ENCODE assay signal across 23 cellular contexts in genomic region chr17:64632606-64633005, GRCh38. TPM values are rescaled to one million over a fixed set of nuclear protein-coding genes. Genes with fewer than 3 reads are reported as not detected.
A peak's percentile ranks its signal among the peaks of the same experiment; 100 is the strongest.
DNase-seq lines count a peak whose midpoint lies in the region; ATAC-seq and TF ChIP-seq lines count a peak whose summit lies in the region.
"Had no signal": no experiment of that assay in that cellular context is flagged by ENCODE, and none has a peak within 500 bp of the region (broad histone marks: within the 10 kb centered on the region; RNA-seq: fewer than 3 reads in every experiment).

No MANE protein-coding gene starts in this region.

- peaks cover 11% of the 10 kb centered on the region for H3K36me3 Mint-ChIP-seq in activated T-helper 17 cell treated with anti-CD3 and anti-CD28 coated beads, Interleukin-2, amount 50 U/mL, for 72 hours (ENCODE audit: low read depth)
- peaks cover 4% of the 10 kb centered on the region for H3K36me3 Mint-ChIP-seq in osteocyte (ENCODE audit: unreplicated experiment)

- TF ChIP-seq CTCF in fibroblast of mammary gland (conservative IDR thresholded peaks at IDR 0.05; ENCODE audit: control insufficient read depth, insufficient read depth, low read depth, low read length) (no peak), osteocyte (IDR thresholded peaks at IDR 0.05) (no peak), suprapubic skin (IDR thresholded peaks at IDR 0.05) (no peak), transverse colon (IDR thresholded peaks at IDR 0.05) (no peak)

- H3K4me1 Mint-ChIP-seq in activated T-helper 17 cell treated with anti-CD3 and anti-CD28 coated beads, Interleukin-2, amount 50 U/mL, for 72 hours = peaks cover 46% of the 10 kb centered on the region
- H3K4me1 Mint-ChIP-seq in osteocyte (ENCODE audit: unreplicated experiment) = peaks cover 51% of the 10 kb centered on the region

- H3K36me3 ChIP-seq in suprapubic skin = no peaks in the 10 kb centered on the region
- no peaks in the 10 kb centered on the region for H3K36me3 ChIP-seq in transverse colon
- H3K36me3 ChIP-seq: breast epithelium, uterus had no signal

- intact Hi-C loops in transverse colon (cut with DNase I; ENCODE audit: low total_unique reads) = no loop called here

- DNase-seq in EH (ENCODE audit: low read depth) = peak; percentile 54
- DNase-seq in fibroblast of mammary gland (ENCODE audit: low read depth) = peak; percentile 70
- no peak for DNase-seq in osteocyte (ENCODE audit: extremely low spot score, unreplicated experiment)
- DNase-seq in DMS 273 treated with DMSO at 0.1 percent for 48 hours (lab: John Stamatoyannopoulos, UW) = no peak
- no peak for DNase-seq in suprapubic skin (ENCODE audit: low spot score in 2 of 2)
- DNase-seq in transverse colon = no peak
- DNase-seq: activated CD4-positive, alpha-beta T cell treated with anti-CD3 and anti-CD28 coated beads, Interleukin-2, amount 50 U/mL, for 1 hour; activated effector memory CD4-positive, alpha-beta T cell treated with Interleukin-2 at 50 U/mL for 16 hours; CD4-positive, alpha-beta memory T cell; dermis blood vessel endothelial cell; DMS153; kidney; NCI-H2171; NCI-H526 treated with DMSO at 0.1 percent for 48 hours; occipital lobe; retina; stimulated activated CD8-positive, alpha-beta memory T cell treated with anti-CD3 and anti-CD28 coated beads, Interleukin-4, amount 100 ng/mL, for 48 hours; uterus had no signal

- no peaks in the 10 kb centered on the region for H3K9me3 Mint-ChIP-seq in activated T-helper 17 cell treated with anti-CD3 and anti-CD28 coated beads, Interleukin-2, amount 50 U/mL, for 72 hours
- no peaks in the 10 kb centered on the region for H3K9me3 Mint-ChIP-seq in osteocyte (ENCODE audit: unreplicated experiment)
- H3K9me3 Mint-ChIP-seq: CD4-positive, alpha-beta memory T cell had no signal

- 83% methylated on average over 2 of the region's 2 CpGs for WGBS in suprapubic skin
- 48 to 70% methylated on average over 2 of the region's 2 CpGs for WGBS in transverse colon (ENCODE audit: low coverage in 1 of 2), 2 donors

- no peaks in the 10 kb centered on the region for H3K27me3 Mint-ChIP-seq in activated T-helper 17 cell treated with anti-CD3 and anti-CD28 coated beads, Interleukin-2, amount 50 U/mL, for 72 hours
- no peaks in the 10 kb centered on the region for H3K27me3 Mint-ChIP-seq in osteocyte (ENCODE audit: unreplicated experiment)
- H3K27me3 Mint-ChIP-seq: CD4-positive, alpha-beta memory T cell had no signal

- TF ChIP-seq EP300 in suprapubic skin (IDR thresholded peaks at IDR 0.05) (no peak), transverse colon (IDR thresholded peaks at IDR 0.05; ENCODE audit: low read depth) (no peak)

- H3K4me3 ChIP-seq in fibroblast of mammary gland (ENCODE audit: control insufficient read depth, low read depth, low read length) (no peak overlapping the region), suprapubic skin (no peak overlapping the region), transverse colon (no peak overlapping the region)
- H3K4me3 ChIP-seq: breast epithelium, lung, uterus had no signal

- TF ChIP-seq POLR2A in suprapubic skin (IDR thresholded peaks at IDR 0.05) (no peak), transverse colon (IDR thresholded peaks at IDR 0.05) (no peak)

- H3K27me3 ChIP-seq in suprapubic skin = no peaks in the 10 kb centered on the region
- no peaks in the 10 kb centered on the region for H3K27me3 ChIP-seq in transverse colon
- H3K27me3 ChIP-seq: breast epithelium, uterus had no signal

- H3K27ac ChIP-seq in suprapubic skin (no peak overlapping the region), transverse colon (no peak overlapping the region)
- H3K27ac ChIP-seq: breast epithelium, KMS-11, uterus had no signal

- H3K4me3 Mint-ChIP-seq in activated T-helper 17 cell treated with anti-CD3 and anti-CD28 coated beads, Interleukin-2, amount 50 U/mL, for 72 hours = no peak overlapping the region
- H3K4me3 Mint-ChIP-seq in osteocyte (ENCODE audit: unreplicated experiment) = no peak overlapping the region

- H3K9me3 ChIP-seq in suprapubic skin (no peaks in the 10 kb centered on the region), transverse colon (no peaks in the 10 kb centered on the region)
- H3K9me3 ChIP-seq: breast epithelium, uterus had no signal

- ATAC-seq in activated T-helper 17 cell treated with anti-CD3 and anti-CD28 coated beads, Interleukin-2, amount 50 U/mL, for 72 hours (replicated peaks) = no peak
- no peak for ATAC-seq in HG03469 (IDR thresholded peaks at IDR 0.05; ENCODE audit: unreplicated experiment)

- H3K27ac Mint-ChIP-seq in activated T-helper 17 cell treated with anti-CD3 and anti-CD28 coated beads, Interleukin-2, amount 50 U/mL, for 72 hours = peak overlapping the region; percentile 58
- H3K27ac Mint-ChIP-seq in osteocyte (ENCODE audit: unreplicated experiment) = peak overlapping the region; percentile 71

- H3K4me1 ChIP-seq in suprapubic skin (peaks cover 20% of the 10 kb centered on the region), transverse colon (peaks cover 3 to 27% (median 15%) of the 10 kb centered on the region in 4 donors)
- H3K4me1 ChIP-seq: breast epithelium, uterus had no signal

- in situ Hi-C loops in transverse colon (cut with MboI; ENCODE audit: low pct_ligation_motif_present in 1 of 4, low pct_unique_long_range_greater_than_20kb in 1 of 4, low sequenced_read_pairs in 3 of 4) = no loop called here

RNA-seq across cellular contexts. Expression of gene SMURF2, which starts 29.5 kb away (rescaled TPM):
- total RNA-seq in activated T-helper 17 cell treated with anti-CD3 and anti-CD28 coated beads, Interleukin-2, amount 50 U/mL, for 72 hours = 10 to 100 TPM; 13.4 to 14.2 TPM
- total RNA-seq in osteocyte (41.7 and 42.3 TPM in 2 replicates), suprapubic skin (10 to 100 TPM; 19.4 to 28.6 (median 25.2) TPM), transverse colon (10 to 100 TPM in 3 of 4 donors, 1 to 10 TPM in 1; 5.0 to 27.0 (median 14.0) TPM)

Comparison
In these comparisons a context has a peak if more than half of its experiments do, and no peak if none do; other contexts are left out.
1. DNase-seq: peak in EH (single experiment) and fibroblast of mammary gland (single experiment); none in osteocyte (single experiment), DMS 273 treated with DMSO at 0.1 percent for 48 hours (single experiment), suprapubic skin (0 of 2) and transverse colon (single experiment).